14 cellular contexts compared by ENCODE assay signal in genomic region chr17:1559743-1560581, GRCh38. TPM values are rescaled to one million over a fixed set of nuclear protein-coding genes. Genes with fewer than 3 reads are reported as not detected.
DNase-seq lines count a peak whose midpoint lies in the region; ATAC-seq, FAIRE-seq and TF ChIP-seq lines count a peak whose summit lies in the region.
"Had no signal": no experiment of that assay in that cellular context is flagged by ENCODE, and none has a peak within 500 bp of the region (broad histone marks: within the 10 kb centered on the region; RNA-seq: fewer than 3 reads in every experiment).

No MANE protein-coding gene starts in this region.

- H2AFZ ChIP-seq in DND-41 (ENCODE audit: low read depth, low read length): no peak overlapping the region

- H3K4me3 ChIP-seq in DND-41 (ENCODE audit: low read depth in 1 of 2, low read length in 2 of 2) (peak overlapping the region in 1 of 2 experiments; percentile 74; a peak in 2 of 4 replicates), astrocyte of the cerebellum (ENCODE audit: low read depth, low read length) (peak overlapping the region; percentile 3), kidney (ENCODE audit: low read length in 2 of 2) (peak overlapping the region in 1 of 2 donors; percentile 9), retinal pigment epithelial cell (ENCODE audit: low read length) (peak overlapping the region; percentile 79)

- TF ChIP-seq CTCF in DND-41 (IDR thresholded peaks at IDR 0.05; ENCODE audit: borderline replicate concordance, extremely low read depth, low read length, poor library complexity, severe bottlenecking) (no peak), astrocyte of the cerebellum (IDR thresholded peaks at IDR 0.05; ENCODE audit: low read depth, low read length, missing control alignments) (no peak), kidney (IDR thresholded peaks at IDR 0.05; ENCODE audit: borderline replicate concordance, extremely low read depth, insufficient read depth) (no peak), retinal pigment epithelial cell (conservative IDR thresholded peaks at IDR 0.05; ENCODE audit: low read depth, low read length) (no peak), GM13976 (IDR thresholded peaks at IDR 0.05; ENCODE audit: borderline replicate concordance, control extremely low read depth, extremely low read depth, insufficient read depth, missing control alignments) (no peak)

- H3K4me1 ChIP-seq in DND-41 (ENCODE audit: insufficient read depth, low read length) (peaks cover 50% of the 10 kb centered on the region), kidney (ENCODE audit: control insufficient read depth in 1 of 2, insufficient read depth in 1 of 2, low read depth in 1 of 2, low read length in 2 of 2) (peaks cover 26 to 30% of the 10 kb centered on the region in 2 donors)

- peaks cover 65% of the 10 kb centered on the region for H4K20me1 ChIP-seq in DND-41 (ENCODE audit: insufficient read depth, low read length)

- no peak for FAIRE-seq in kidney (lab: Jason Lieb, UNC)
- FAIRE-seq: colon had no signal

- H3K79me2 ChIP-seq in DND-41 (ENCODE audit: insufficient read depth, low read length): peaks cover 78% of the 10 kb centered on the region

- peak overlapping the region; percentile 68 for H3K9ac ChIP-seq in DND-41 (ENCODE audit: low read depth, low read length)
- peak overlapping the region in 1 of 2 donors; percentile 65 for H3K9ac ChIP-seq in kidney (ENCODE audit: low read length in 2 of 2)

- peak overlapping the region; percentile 70 for H3K27ac ChIP-seq in DND-41 (ENCODE audit: low read length)
- H3K27ac ChIP-seq in kidney (ENCODE audit: low read depth in 2 of 2, low read length in 2 of 2): peak overlapping the region in 1 of 2 donors; percentile 36

- intact Hi-C loops in kidney (cut with DNase I): no loop called here

- H3K9me3 ChIP-seq in DND-41 (ENCODE audit: insufficient read depth, low read length, severe bottlenecking): no peaks in the 10 kb centered on the region
- H3K9me3 ChIP-seq in kidney (ENCODE audit: control insufficient read depth in 1 of 2, low read length in 2 of 2): no peaks in the 10 kb centered on the region
- H3K9me3 ChIP-seq: vagina had no signal

- ATAC-seq in DND-41 (ENCODE audit: insufficient read depth, low read depth) (no peak), HG03139 (IDR thresholded peaks at IDR 0.05; ENCODE audit: unreplicated experiment) (no peak)

- DNase-seq in DND-41 (no peak), astrocyte of the cerebellum (ENCODE audit: low read depth) (no peak), kidney (peak; percentile 75), retinal pigment epithelial cell (ENCODE audit: low read depth) (no peak), NCI-H1930 (lab: John Stamatoyannopoulos, UW) (no peak), GM13976 (ENCODE audit: low spot score) (no peak)
- no peak for DNase-seq in stimulated activated CD4-positive, alpha-beta T cell treated with anti-CD3 and anti-CD28 coated beads, Interleukin-4, amount 100 ng/mL, for 4 hours
- DNase-seq: activated CD4-positive, alpha-beta T cell treated with anti-CD3 and anti-CD28 coated beads, Interleukin-2, amount 50 U/mL, for 4 hours; activated naive CD4-positive, alpha-beta T cell treated with anti-CD3 and anti-CD28 coated beads for 36 hours; Karpas-422; NCI-H2171 had no signal

- peak overlapping the region; percentile 84 for H3K4me2 ChIP-seq in DND-41 (ENCODE audit: insufficient read depth, low read length)

- no peaks in the 10 kb centered on the region for H3K27me3 ChIP-seq in DND-41 (ENCODE audit: insufficient read depth, low read length, poor library complexity)
- H3K27me3 ChIP-seq: vagina had no signal

- H3K36me3 ChIP-seq in DND-41 (ENCODE audit: insufficient read depth, low read length): peaks cover 52% of the 10 kb centered on the region
- peaks cover 4 to 12% of the 10 kb centered on the region in 2 donors for H3K36me3 ChIP-seq in kidney (ENCODE audit: control insufficient read depth in 1 of 2, insufficient read depth in 2 of 2, low read length in 2 of 2)
- H3K36me3 ChIP-seq: vagina had no signal

- in situ Hi-C loops in astrocyte of the cerebellum (cut with HindIII; ENCODE audit: low sequenced_read_pairs): no loop called here
- in situ Hi-C loops in GM13976 (cut with MboI; ENCODE audit: low sequenced_read_pairs, unreplicated experiment): no loop called here

RNA-seq across cellular contexts. Expression of gene PITPNA, which starts 2.6 kb away (rescaled TPM):
- 88.5 TPM for total RNA-seq in kidney
- 45.2 TPM for polyA plus RNA-seq in kidney (ENCODE audit: insufficient read depth, low read depth, low replicate concordance)

RNA-seq across cellular contexts. Expression of gene INPP5K, which starts 43.5 kb away (rescaled TPM):
- total RNA-seq in kidney: 46.2 TPM
- 36.1 TPM for polyA plus RNA-seq in kidney (ENCODE audit: insufficient read depth, low read depth, low replicate concordance)
